Comparison of ENCODE assay signal across 3 cellular contexts in the genomic region with DNA sequence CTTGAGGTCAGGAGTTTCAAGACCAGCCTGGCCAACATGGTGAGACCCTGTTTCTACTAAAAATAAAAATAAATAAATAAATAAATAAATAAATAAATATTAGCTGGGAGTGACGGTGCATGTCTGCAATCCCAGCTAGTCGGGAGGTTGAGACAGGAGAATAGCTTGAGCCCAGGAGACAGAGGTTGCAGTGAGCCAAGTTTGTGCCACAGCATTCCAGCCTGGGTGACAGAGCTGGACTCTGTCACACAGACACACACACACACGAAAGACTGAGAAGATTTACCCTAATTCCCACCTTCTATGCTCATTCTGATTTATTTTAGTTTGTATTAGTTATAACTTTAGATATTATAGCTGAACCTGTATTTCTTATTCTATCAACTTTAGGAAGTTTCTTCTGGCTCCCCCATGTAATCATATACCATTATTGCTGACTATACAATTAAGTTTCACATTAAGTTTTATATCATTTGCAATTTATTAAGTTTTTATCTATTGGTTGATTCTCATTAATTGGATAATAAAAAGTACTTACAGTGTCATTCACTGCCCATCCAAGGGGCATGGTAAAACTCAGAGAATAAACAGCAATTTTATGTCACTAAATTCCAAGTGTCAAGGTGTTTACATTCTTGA.
TF ChIP-seq lines count a peak whose summit lies in the region.

No MANE protein-coding gene starts in this region.

TF ChIP-seq in A549, 52 proteins besides CTCF, POLR2A, EP300 and RAD21:
- no peak for TF ChIP-seq TFCP2L1 (CRISPR knock-in tag; IDR thresholded peaks at IDR 0.05)
- TF ChIP-seq MAFK (IDR thresholded peaks at IDR 0.05; ENCODE audit: partially characterized antibody) = peak; percentile 88

TF ChIP-seq in IMR-90, 13 proteins besides CTCF, POLR2A, EP300 and RAD21:
- TF ChIP-seq RFX5 (IDR thresholded peaks at IDR 0.05; ENCODE audit: low read depth, low read length) = no peak
- peak; percentile 87 for TF ChIP-seq MAFK (IDR thresholded peaks at IDR 0.05; ENCODE audit: low read depth, low read length)
- no peak for TF ChIP-seq RCOR1 (IDR thresholded peaks at IDR 0.05; ENCODE audit: insufficient replicate concordance, low read length)
- no peak for TF ChIP-seq BHLHE40 (IDR thresholded peaks at IDR 0.05; ENCODE audit: low read depth, low read length)

TF ChIP-seq in HepG2, 621 proteins besides CTCF, POLR2A, EP300 and RAD21:
- TF ChIP-seq HNRNPL (IDR thresholded peaks at IDR 0.05; ENCODE audit: low read depth, low read length) (no peak), MAFF (IDR thresholded peaks at IDR 0.05; ENCODE audit: low read depth, low read length) (peak; percentile 90), RFX1 (IDR thresholded peaks at IDR 0.05) (no peak), MAFK (conservative IDR thresholded peaks at IDR 0.05 in 1 of 2, IDR thresholded peaks at IDR 0.05 in 1 of 2; ENCODE audit: low read length in 2 of 2) (peak; percentile 85 to 91), TEAD3 (CRISPR knock-in tag; optimal IDR thresholded peaks at IDR 0.05; ENCODE audit: borderline replicate concordance) (peak; percentile 10)
TF ChIP-seq in HepG2: peak in this region for 3.
